ENCODE assay signal across 8 cellular contexts in the genomic region with DNA sequence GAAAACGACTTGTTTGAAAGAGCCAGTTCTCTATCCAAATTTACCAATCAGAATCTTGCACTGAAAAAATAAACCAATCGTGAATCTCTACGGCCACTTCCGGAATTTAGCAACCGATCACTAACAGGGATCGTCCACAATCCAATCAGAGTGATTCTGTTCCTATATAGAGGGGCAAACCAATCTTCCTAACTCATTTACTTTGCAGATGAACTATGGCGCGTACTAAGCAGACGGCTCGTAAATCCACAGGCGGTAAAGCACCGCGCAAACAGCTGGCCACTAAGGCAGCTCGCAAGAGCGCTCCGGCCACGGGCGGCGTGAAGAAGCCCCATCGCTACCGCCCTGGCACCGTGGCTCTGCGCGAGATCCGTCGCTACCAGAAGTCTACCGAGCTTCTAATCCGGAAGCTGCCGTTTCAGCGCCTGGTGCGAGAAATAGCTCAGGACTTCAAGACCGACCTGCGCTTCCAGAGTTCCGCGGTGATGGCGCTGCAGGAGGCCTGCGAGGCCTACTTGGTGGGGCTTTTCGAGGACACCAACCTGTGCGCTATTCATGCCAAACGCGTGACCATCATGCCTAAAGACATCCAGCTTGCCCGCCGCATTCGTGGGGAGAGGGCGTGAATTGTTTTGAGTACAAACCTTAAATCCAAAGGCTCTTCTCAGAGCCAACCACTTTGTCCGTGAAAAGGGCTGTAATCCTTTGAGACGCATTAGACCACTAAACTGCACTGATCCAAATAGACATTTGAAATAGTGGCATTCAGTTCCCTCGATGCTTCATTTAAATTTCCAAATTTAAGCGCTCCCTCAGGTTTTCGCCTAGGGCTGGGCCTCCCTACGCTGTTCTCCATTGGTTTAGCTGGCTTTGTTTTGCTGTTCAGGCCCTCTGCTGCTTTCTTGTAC.
DNase-seq lines count a peak whose midpoint lies in the region; ATAC-seq and TF ChIP-seq lines count a peak whose summit lies in the region.

No MANE protein-coding gene starts in this region.

- H3K27me3 Mint-ChIP-seq in nephron progenitor cell (ENCODE audit: low read depth, poor library complexity): peaks cover 4% of the 10 kb centered on the region

- H3K9me3 Mint-ChIP-seq in nephron progenitor cell: no peaks in the 10 kb centered on the region

- H3K36me3 Mint-ChIP-seq in nephron progenitor cell (ENCODE audit: low read depth): no peaks in the 10 kb centered on the region

- peaks cover 10% of the 10 kb centered on the region for H3K4me1 Mint-ChIP-seq in nephron progenitor cell

- H3K36me3 ChIP-seq in BE2C (peaks cover 13% of the 10 kb centered on the region), esophagus squamous epithelium (no peaks in the 10 kb centered on the region)

- peaks cover 4% of the 10 kb centered on the region; the same call in 1 of the 2 replicates for H3K4me1 ChIP-seq in BE2C
- H3K4me1 ChIP-seq in esophagus squamous epithelium: peaks cover 0 to 35% (median 0%) of the 10 kb centered on the region in 3 donors

- no peak overlapping the region for H3K27ac Mint-ChIP-seq in nephron progenitor cell

- peak overlapping the region; percentile 81 to 91 (median 88) for H3K27ac ChIP-seq in esophagus squamous epithelium

- ATAC-seq in stimulated activated naive CD8-positive, alpha-beta T cell treated with anti-CD3 and anti-CD28 coated beads, Interleukin-15, Interleukin-2, amounts not matched to agents 100 U/mL and 50 U/mL, for 24 hours: no peak
- no peak for ATAC-seq in GM21717 (IDR thresholded peaks at IDR 0.05; ENCODE audit: unreplicated experiment)
- ATAC-seq in HG02759 (IDR thresholded peaks at IDR 0.05; ENCODE audit: unreplicated experiment): no peak
- ATAC-seq in GM19452 (IDR thresholded peaks at IDR 0.05; ENCODE audit: unreplicated experiment): no peak

- TF ChIP-seq POLR2A in esophagus squamous epithelium (IDR thresholded peaks at IDR 0.05): peak in 3 of 4 donors; percentile 32 to 70 (median 51)

- H3K4me3 Mint-ChIP-seq in nephron progenitor cell: no peak overlapping the region

- TF ChIP-seq CTCF in BE2C (IDR thresholded peaks at IDR 0.05; ENCODE audit: low read depth, low read length) (no peak), esophagus squamous epithelium (IDR thresholded peaks at IDR 0.05) (peak in 1 of 6 experiments; percentile 29), nephron progenitor cell (IDR thresholded peaks at IDR 0.05) (peak; percentile 32)

- no peaks in the 10 kb centered on the region for H3K27me3 ChIP-seq in BE2C
- peaks cover 0 to 52% (median 0%) of the 10 kb centered on the region in 4 donors for H3K27me3 ChIP-seq in esophagus squamous epithelium

- 0 out of 2 replicates have a peak, but pooled peaks cover 3% of the 10 kb centered on the region for H3K9me3 ChIP-seq in BE2C
- H3K9me3 ChIP-seq in esophagus squamous epithelium: no peaks in the 10 kb centered on the region

- intact Hi-C loops in esophagus squamous epithelium (cut with DNase I): no loop called here

- H3K4me3 ChIP-seq in BE2C (ENCODE audit: low read depth, low read length) (peak overlapping the region; percentile 78), esophagus squamous epithelium (peak overlapping the region; percentile 32 to 72 (median 54))

- WGBS in esophagus squamous epithelium, 2 donors: 41 to 47% methylated on average over 20 to 37 of the region's 51 CpGs

- DNase-seq in BE2C (no peak), NCI-H2029 treated with DMSO at 0.1 percent for 48 hours (lab: John Stamatoyannopoulos, UW) (peak; percentile 75), esophagus squamous epithelium (lab: John Stamatoyannopoulos, UW) (no peak), nephron progenitor cell (peak; percentile 68)
- no peak for DNase-seq in stimulated activated naive CD8-positive, alpha-beta T cell treated with anti-CD3 and anti-CD28 coated beads, Interleukin-15, Interleukin-2, amounts not matched to agents 100 U/mL and 50 U/mL, for 24 hours

Comparison
In these comparisons a context has a peak if more than half of its experiments do, and no peak if none do; other contexts are left out.
1. DNase-seq: peak in NCI-H2029 treated with DMSO at 0.1 percent for 48 hours (single experiment) and nephron progenitor cell (single experiment); none in BE2C (single experiment), esophagus squamous epithelium (single experiment) and stimulated activated naive CD8-positive, alpha-beta T cell treated with anti-CD3 and anti-CD28 coated beads, Interleukin-15, Interleukin-2, amounts not matched to agents 100 U/mL and 50 U/mL, for 24 hours (single experiment).